In the genomic region with DNA sequence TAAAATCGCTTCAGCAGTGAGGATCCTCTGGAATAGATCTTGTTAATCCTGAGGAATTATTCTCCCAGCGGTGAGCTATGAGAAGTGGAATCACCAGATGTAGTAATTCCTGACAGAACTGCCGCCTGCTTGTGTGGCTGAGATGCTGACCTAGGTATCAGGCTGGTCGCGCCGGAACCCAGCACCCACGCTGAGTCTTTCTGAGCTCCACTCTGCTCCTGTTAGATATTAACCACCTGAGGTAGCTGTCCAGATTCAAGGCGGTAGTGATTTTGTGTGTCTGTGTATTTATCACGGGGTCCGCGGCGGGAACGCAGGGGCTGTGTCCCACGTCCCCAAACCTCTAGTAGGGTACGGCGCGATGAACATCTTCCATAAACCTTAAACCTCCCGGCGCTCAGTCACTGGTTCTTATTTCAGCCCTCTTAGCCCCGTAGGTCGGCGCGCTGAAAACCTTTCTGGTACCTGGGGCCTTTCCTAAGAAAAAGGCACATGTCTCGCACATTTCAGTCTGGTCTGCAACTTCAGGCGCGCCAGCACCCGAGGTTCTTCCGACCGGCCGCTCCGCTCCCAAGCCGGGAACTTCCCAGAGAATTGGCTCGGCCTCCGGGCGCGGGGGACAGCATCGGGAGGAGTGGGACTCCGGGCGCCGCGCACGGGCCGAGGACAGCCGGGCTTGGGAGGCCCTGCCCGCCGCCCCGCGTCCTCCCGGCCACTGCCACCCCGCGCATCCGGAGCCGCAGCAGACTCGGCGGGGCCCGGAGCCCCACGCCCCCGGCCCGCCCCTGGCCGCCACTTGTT, we compare ENCODE assay signal across 1 cellular context.
TF ChIP-seq lines count a peak whose summit lies in the region.

No MANE protein-coding gene starts in this region.

TF ChIP-seq in K562, 482 proteins besides CTCF, POLR2A, EP300 and RAD21 (continues in another document):
- TF ChIP-seq HMGXB4 (CRISPR knock-in tag; IDR thresholded peaks at IDR 0.05) (peak; percentile 8; the same call in 1 of the 2 replicates), ZZZ3 (IDR thresholded peaks at IDR 0.05) (no peak), L3MBTL2 (IDR thresholded peaks at IDR 0.05) (peak; percentile 71; the same call in 1 of the 2 replicates), ZNF232 (CRISPR knock-in tag; IDR thresholded peaks at IDR 0.05) (no peak), GTF2A2 (tag; IDR thresholded peaks at IDR 0.05) (no peak), ZBTB17 (CRISPR knock-in tag; IDR thresholded peaks at IDR 0.05) (0 out of 2 replicates have a peak, but pooled peaks have one; percentile 27), CREBBP (IDR thresholded peaks at IDR 0.05; ENCODE audit: low read depth, low read length) (no peak), HDAC2 (IDR thresholded peaks at IDR 0.05) (peak; percentile 57; the same call in 1 of the 2 replicates), MTF1 (CRISPR knock-in tag; IDR thresholded peaks at IDR 0.05; ENCODE audit: borderline replicate concordance) (no peak), SIN3A (IDR thresholded peaks at IDR 0.05; ENCODE audit: borderline replicate concordance in 2 of 2, control insufficient read depth in 1 of 2, low read depth in 2 of 2, low read length in 2 of 2) (no peak), TRIM24 (IDR thresholded peaks at IDR 0.05) (no peak), MTA1 (IDR thresholded peaks at IDR 0.05; ENCODE audit: borderline replicate concordance) (no peak), ZKSCAN8 (CRISPR knock-in tag; IDR thresholded peaks at IDR 0.05) (0 out of 2 replicates have a peak, but pooled peaks have one; percentile 31), MAX (CRISPR knock-in tag; IDR thresholded peaks at IDR 0.05) (0 out of 2 replicates have a peak, but pooled peaks have one; percentile 26), TCFL5 (CRISPR knock-in tag; conservative IDR thresholded peaks at IDR 0.05) (no peak), NR2F6 (CRISPR knock-in tag; IDR thresholded peaks at IDR 0.05) (no peak), LEF1 (IDR thresholded peaks at IDR 0.05) (no peak), SMARCC2 (IDR thresholded peaks at IDR 0.05; ENCODE audit: low read depth) (no peak), TGIF2 (CRISPR knock-in tag; IDR thresholded peaks at IDR 0.05) (no peak), YY1 (IDR thresholded peaks at IDR 0.05; ENCODE audit: borderline replicate concordance in 1 of 3, control insufficient read depth in 1 of 3, extremely low read depth in 1 of 3, insufficient read depth in 3 of 3, insufficient read length in 1 of 3, insufficient replicate concordance in 2 of 3, low read depth in 1 of 3, low read length in 2 of 3) (no peak), NRF1 (conservative IDR thresholded peaks at IDR 0.05 in 1 of 2, IDR thresholded peaks at IDR 0.05 in 1 of 2) (no peak), FOXM1 (IDR thresholded peaks at IDR 0.05; ENCODE audit: low read depth) (no peak), FOXM1 (CRISPR knock-in tag; IDR thresholded peaks at IDR 0.05; ENCODE audit: low read depth) (peak; percentile 74; the same call in 1 of the 2 replicates), RFX5 (IDR thresholded peaks at IDR 0.05; ENCODE audit: low read depth, low read length) (no peak), TBP (optimal IDR thresholded peaks at IDR 0.05; ENCODE audit: low read depth, low read length) (no peak), C11orf30 (IDR thresholded peaks at IDR 0.05; ENCODE audit: low read depth) (no peak), DPF2 (IDR thresholded peaks at IDR 0.05) (no peak), SP2 (IDR thresholded peaks at IDR 0.05; ENCODE audit: extremely low read depth, low read depth, low read length, poor library complexity, severe bottlenecking) (no peak), SIX5 (IDR thresholded peaks at IDR 0.05; ENCODE audit: borderline replicate concordance in 1 of 2, insufficient read depth in 1 of 2, low read depth in 1 of 2, low read length in 2 of 2) (no peak), EGR1 (conservative IDR thresholded peaks at IDR 0.05) (no peak), SP1 (CRISPR knock-in tag; IDR thresholded peaks at IDR 0.05) (no peak), CAMTA2 (CRISPR knock-in tag; conservative IDR thresholded peaks at IDR 0.05) (no peak)
- TF ChIP-seq, protein P1, sequence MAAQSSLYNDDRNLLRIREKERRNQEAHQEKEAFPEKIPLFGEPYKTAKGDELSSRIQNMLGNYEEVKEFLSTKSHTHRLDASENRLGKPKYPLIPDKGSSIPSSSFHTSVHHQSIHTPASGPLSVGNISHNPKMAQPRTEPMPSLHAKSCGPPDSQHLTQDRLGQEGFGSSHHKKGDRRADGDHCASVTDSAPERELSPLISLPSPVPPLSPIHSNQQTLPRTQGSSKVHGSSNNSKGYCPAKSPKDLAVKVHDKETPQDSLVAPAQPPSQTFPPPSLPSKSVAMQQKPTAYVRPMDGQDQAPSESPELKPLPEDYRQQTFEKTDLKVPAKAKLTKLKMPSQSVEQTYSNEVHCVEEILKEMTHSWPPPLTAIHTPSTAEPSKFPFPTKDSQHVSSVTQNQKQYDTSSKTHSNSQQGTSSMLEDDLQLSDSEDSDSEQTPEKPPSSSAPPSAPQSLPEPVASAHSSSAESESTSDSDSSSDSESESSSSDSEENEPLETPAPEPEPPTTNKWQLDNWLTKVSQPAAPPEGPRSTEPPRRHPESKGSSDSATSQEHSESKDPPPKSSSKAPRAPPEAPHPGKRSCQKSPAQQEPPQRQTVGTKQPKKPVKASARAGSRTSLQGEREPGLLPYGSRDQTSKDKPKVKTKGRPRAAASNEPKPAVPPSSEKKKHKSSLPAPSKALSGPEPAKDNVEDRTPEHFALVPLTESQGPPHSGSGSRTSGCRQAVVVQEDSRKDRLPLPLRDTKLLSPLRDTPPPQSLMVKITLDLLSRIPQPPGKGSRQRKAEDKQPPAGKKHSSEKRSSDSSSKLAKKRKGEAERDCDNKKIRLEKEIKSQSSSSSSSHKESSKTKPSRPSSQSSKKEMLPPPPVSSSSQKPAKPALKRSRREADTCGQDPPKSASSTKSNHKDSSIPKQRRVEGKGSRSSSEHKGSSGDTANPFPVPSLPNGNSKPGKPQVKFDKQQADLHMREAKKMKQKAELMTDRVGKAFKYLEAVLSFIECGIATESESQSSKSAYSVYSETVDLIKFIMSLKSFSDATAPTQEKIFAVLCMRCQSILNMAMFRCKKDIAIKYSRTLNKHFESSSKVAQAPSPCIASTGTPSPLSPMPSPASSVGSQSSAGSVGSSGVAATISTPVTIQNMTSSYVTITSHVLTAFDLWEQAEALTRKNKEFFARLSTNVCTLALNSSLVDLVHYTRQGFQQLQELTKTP (IDR thresholded peaks at IDR 0.05; ENCODE audit: low read depth in 1 of 2, partially characterized antibody in 2 of 2): no peak
- TF ChIP-seq, protein P2, sequence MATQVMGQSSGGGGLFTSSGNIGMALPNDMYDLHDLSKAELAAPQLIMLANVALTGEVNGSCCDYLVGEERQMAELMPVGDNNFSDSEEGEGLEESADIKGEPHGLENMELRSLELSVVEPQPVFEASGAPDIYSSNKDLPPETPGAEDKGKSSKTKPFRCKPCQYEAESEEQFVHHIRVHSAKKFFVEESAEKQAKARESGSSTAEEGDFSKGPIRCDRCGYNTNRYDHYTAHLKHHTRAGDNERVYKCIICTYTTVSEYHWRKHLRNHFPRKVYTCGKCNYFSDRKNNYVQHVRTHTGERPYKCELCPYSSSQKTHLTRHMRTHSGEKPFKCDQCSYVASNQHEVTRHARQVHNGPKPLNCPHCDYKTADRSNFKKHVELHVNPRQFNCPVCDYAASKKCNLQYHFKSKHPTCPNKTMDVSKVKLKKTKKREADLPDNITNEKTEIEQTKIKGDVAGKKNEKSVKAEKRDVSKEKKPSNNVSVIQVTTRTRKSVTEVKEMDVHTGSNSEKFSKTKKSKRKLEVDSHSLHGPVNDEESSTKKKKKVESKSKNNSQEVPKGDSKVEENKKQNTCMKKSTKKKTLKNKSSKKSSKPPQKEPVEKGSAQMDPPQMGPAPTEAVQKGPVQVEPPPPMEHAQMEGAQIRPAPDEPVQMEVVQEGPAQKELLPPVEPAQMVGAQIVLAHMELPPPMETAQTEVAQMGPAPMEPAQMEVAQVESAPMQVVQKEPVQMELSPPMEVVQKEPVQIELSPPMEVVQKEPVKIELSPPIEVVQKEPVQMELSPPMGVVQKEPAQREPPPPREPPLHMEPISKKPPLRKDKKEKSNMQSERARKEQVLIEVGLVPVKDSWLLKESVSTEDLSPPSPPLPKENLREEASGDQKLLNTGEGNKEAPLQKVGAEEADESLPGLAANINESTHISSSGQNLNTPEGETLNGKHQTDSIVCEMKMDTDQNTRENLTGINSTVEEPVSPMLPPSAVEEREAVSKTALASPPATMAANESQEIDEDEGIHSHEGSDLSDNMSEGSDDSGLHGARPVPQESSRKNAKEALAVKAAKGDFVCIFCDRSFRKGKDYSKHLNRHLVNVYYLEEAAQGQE (CRISPR knock-in tag; IDR thresholded peaks at IDR 0.05; ENCODE audit: low read depth): 0 out of 2 replicates have a peak, but pooled peaks have one; percentile 19
- TF ChIP-seq, protein P3, sequence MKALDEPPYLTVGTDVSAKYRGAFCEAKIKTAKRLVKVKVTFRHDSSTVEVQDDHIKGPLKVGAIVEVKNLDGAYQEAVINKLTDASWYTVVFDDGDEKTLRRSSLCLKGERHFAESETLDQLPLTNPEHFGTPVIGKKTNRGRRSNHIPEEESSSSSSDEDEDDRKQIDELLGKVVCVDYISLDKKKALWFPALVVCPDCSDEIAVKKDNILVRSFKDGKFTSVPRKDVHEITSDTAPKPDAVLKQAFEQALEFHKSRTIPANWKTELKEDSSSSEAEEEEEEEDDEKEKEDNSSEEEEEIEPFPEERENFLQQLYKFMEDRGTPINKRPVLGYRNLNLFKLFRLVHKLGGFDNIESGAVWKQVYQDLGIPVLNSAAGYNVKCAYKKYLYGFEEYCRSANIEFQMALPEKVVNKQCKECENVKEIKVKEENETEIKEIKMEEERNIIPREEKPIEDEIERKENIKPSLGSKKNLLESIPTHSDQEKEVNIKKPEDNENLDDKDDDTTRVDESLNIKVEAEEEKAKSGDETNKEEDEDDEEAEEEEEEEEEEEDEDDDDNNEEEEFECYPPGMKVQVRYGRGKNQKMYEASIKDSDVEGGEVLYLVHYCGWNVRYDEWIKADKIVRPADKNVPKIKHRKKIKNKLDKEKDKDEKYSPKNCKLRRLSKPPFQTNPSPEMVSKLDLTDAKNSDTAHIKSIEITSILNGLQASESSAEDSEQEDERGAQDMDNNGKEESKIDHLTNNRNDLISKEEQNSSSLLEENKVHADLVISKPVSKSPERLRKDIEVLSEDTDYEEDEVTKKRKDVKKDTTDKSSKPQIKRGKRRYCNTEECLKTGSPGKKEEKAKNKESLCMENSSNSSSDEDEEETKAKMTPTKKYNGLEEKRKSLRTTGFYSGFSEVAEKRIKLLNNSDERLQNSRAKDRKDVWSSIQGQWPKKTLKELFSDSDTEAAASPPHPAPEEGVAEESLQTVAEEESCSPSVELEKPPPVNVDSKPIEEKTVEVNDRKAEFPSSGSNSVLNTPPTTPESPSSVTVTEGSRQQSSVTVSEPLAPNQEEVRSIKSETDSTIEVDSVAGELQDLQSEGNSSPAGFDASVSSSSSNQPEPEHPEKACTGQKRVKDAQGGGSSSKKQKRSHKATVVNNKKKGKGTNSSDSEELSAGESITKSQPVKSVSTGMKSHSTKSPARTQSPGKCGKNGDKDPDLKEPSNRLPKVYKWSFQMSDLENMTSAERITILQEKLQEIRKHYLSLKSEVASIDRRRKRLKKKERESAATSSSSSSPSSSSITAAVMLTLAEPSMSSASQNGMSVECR (CRISPR knock-in tag; IDR thresholded peaks at IDR 0.05): no peak
- TF ChIP-seq, protein P4, sequence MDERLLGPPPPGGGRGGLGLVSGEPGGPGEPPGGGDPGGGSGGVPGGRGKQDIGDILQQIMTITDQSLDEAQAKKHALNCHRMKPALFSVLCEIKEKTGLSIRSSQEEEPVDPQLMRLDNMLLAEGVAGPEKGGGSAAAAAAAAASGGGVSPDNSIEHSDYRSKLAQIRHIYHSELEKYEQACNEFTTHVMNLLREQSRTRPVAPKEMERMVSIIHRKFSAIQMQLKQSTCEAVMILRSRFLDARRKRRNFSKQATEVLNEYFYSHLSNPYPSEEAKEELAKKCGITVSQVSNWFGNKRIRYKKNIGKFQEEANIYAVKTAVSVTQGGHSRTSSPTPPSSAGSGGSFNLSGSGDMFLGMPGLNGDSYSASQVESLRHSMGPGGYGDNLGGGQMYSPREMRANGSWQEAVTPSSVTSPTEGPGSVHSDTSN (CRISPR knock-in tag; IDR thresholded peaks at IDR 0.05; ENCODE audit: low read depth): no peak
- TF ChIP-seq, protein P4 (tag; conservative IDR thresholded peaks at IDR 0.05; ENCODE audit: low read depth): no peak
- TF ChIP-seq, protein P5, sequence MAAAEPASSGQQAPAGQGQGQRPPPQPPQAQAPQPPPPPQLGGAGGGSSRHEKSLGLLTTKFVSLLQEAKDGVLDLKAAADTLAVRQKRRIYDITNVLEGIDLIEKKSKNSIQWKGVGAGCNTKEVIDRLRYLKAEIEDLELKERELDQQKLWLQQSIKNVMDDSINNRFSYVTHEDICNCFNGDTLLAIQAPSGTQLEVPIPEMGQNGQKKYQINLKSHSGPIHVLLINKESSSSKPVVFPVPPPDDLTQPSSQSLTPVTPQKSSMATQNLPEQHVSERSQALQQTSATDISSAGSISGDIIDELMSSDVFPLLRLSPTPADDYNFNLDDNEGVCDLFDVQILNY (CRISPR knock-in tag; IDR thresholded peaks at IDR 0.05): no peak
- TF ChIP-seq, protein P6, sequence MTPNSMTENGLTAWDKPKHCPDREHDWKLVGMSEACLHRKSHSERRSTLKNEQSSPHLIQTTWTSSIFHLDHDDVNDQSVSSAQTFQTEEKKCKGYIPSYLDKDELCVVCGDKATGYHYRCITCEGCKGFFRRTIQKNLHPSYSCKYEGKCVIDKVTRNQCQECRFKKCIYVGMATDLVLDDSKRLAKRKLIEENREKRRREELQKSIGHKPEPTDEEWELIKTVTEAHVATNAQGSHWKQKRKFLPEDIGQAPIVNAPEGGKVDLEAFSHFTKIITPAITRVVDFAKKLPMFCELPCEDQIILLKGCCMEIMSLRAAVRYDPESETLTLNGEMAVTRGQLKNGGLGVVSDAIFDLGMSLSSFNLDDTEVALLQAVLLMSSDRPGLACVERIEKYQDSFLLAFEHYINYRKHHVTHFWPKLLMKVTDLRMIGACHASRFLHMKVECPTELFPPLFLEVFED (CRISPR knock-in tag; conservative IDR thresholded peaks at IDR 0.05): no peak
